9 cellular contexts compared by ENCODE assay signal in genomic region chr22:18906410-18906745, GRCh38. TPM values are rescaled to one million over a fixed set of nuclear protein-coding genes. Genes with fewer than 3 reads are reported as not detected.
DNase-seq lines count a peak whose midpoint lies in the region; ATAC-seq and TF ChIP-seq lines count a peak whose summit lies in the region.
"Not testable (repeated sequence)": the region's sequence is repeated elsewhere in the genome, so short reads cannot be mapped to it uniquely, and the experiment has no call there.
"Had no signal": no experiment of that assay in that cellular context is flagged by ENCODE, and none has a peak within 500 bp of the region (broad histone marks: within the 10 kb centered on the region; RNA-seq: fewer than 3 reads in every experiment).

No MANE protein-coding gene starts in this region.

- not testable (repeated sequence) for H3K27me3 Mint-ChIP-seq in activated T-cell treated with anti-CD3 and anti-CD28 coated beads, Interleukin-2, amount 50 U/mL, for 72 hours (ENCODE audit: low read depth); memory B cell

- not testable (repeated sequence) for H3K9me2 ChIP-seq in PC-3 (replicated peaks; ENCODE audit: low read length)

- not testable (repeated sequence) for H3K4me3 Mint-ChIP-seq in activated T-cell treated with anti-CD3 and anti-CD28 coated beads, Interleukin-2, amount 50 U/mL, for 72 hours; memory B cell

- not testable (repeated sequence) for H3K4me2 ChIP-seq in PC-3 (ENCODE audit: low read length)

- H3K9me3 Mint-ChIP-seq in activated T-cell treated with anti-CD3 and anti-CD28 coated beads, Interleukin-2, amount 50 U/mL, for 72 hours; memory B cell: not testable (repeated sequence)

- not testable (repeated sequence) for H3K4me3 ChIP-seq in PC-3 (ENCODE audit: low read length)

- H3K9ac ChIP-seq in PC-3 (ENCODE audit: low read length), result not testable (repeated sequence)

- not testable (repeated sequence) for H3K4me1 ChIP-seq in PC-3 (ENCODE audit: insufficient read depth, low read length)

- not testable (repeated sequence) for H3F3A ChIP-seq in PC-3 (ENCODE audit: low read length, unreplicated experiment)

- DNase-seq in PC-3; activated T-cell treated with anti-CD3 and anti-CD28 coated beads, Interleukin-2, amount 50 U/mL, for 72 hours; Right ventricle myocardium superior; memory B cell (ENCODE audit: low spot score in 2 of 2): not testable (repeated sequence)

- POLR2A ChIA-PET in PC-3 (lab: Charles Lee; ENCODE audit: unreplicated experiment), result interaction anchor here (0.6 kb wide), 2 partner anchors 880 to 947 kb away, joined by 3 to 5 read pairs; no protein-coding TSS in a partner anchor

- not testable (repeated sequence) for H3K36me3 ChIP-seq in PC-3 (ENCODE audit: low read depth, low read length)

- H3K27me3 ChIP-seq in PC-3 (ENCODE audit: low read length), result not testable (repeated sequence)

- not testable (repeated sequence) for H3K27ac Mint-ChIP-seq in activated T-cell treated with anti-CD3 and anti-CD28 coated beads, Interleukin-2, amount 50 U/mL, for 72 hours; memory B cell

- intact Hi-C loops in PC-3 (cut with micrococcal nuclease); Right ventricle myocardium superior (cut with DNase I): not testable (repeated sequence)

- not testable (repeated sequence) for H3K79me2 ChIP-seq in PC-3 (ENCODE audit: low read length)

- not testable (repeated sequence) for TF ChIP-seq CTCF in PC-3 (conservative IDR thresholded peaks at IDR 0.05; ENCODE audit: low read depth, low read length)

- not testable (repeated sequence) for H3K4me1 Mint-ChIP-seq in activated T-cell treated with anti-CD3 and anti-CD28 coated beads, Interleukin-2, amount 50 U/mL, for 72 hours (ENCODE audit: low read depth); memory B cell

- CTCF ChIA-PET in PC-3 (lab: Charles Lee), result interaction anchor here (0.5 to 0.7 kb wide), 3 partner anchors 30 to 830 kb away, joined by 3 to 4 read pairs (median 3); no protein-coding TSS in a partner anchor

- not testable (repeated sequence) for H4K20me1 ChIP-seq in PC-3 (ENCODE audit: low read length)

- H3K36me3 Mint-ChIP-seq in activated T-cell treated with anti-CD3 and anti-CD28 coated beads, Interleukin-2, amount 50 U/mL, for 72 hours (ENCODE audit: insufficient read depth in 2 of 2); memory B cell: not testable (repeated sequence)

- BruUV-seq in PC-3 (replicated peaks; lab: Mats Ljungman, UMichigan), result TSS peak; percentile 22

- not testable (repeated sequence) for H3K27ac ChIP-seq in PC-3 (ENCODE audit: low read length)

- not testable (repeated sequence) for H3K9me3 ChIP-seq in PC-3 (ENCODE audit: low read length)

- peak; percentile 21 for ATAC-seq in GM19023 (IDR thresholded peaks at IDR 0.05; ENCODE audit: unreplicated experiment)
- peak; percentile 24 for ATAC-seq in GM21786 (IDR thresholded peaks at IDR 0.05; ENCODE audit: unreplicated experiment)
- peak; percentile 16 for ATAC-seq in HG03139 (IDR thresholded peaks at IDR 0.05; ENCODE audit: unreplicated experiment)
- ATAC-seq in PC-3, result peak; percentile 54
- ATAC-seq in activated T-cell treated with anti-CD3 and anti-CD28 coated beads, Interleukin-2, amount 50 U/mL, for 72 hours (replicated peaks in 1 of 2), result peak; percentile 40 to 43
- ATAC-seq in Right ventricle myocardium superior (ENCODE audit: poor library complexity), result peak; percentile 61
- peak; percentile 23 for ATAC-seq in memory B cell (ENCODE audit: low read depth)

- H2AFZ ChIP-seq in PC-3 (ENCODE audit: low read length), result not testable (repeated sequence)

RNA-seq across cellular contexts. Expression of gene DGCR6, which starts 0.3 kb away (rescaled TPM):
- total RNA-seq in PC-3 (2014; rRNA removed) (0.86 and 3.4 TPM in 2 replicates), Right ventricle myocardium superior (13.8 TPM)
- total RNA-seq in activated T-cell treated with anti-CD3 and anti-CD28 coated beads, Interleukin-2, amount 50 U/mL, for 72 hours, result 1 to 10 TPM; 2.5 to 2.9 TPM

RNA-seq across cellular contexts. Expression of gene PRODH, which starts 29.7 kb away (rescaled TPM):
- 0.84 and 2.0 TPM in 2 replicates for total RNA-seq in PC-3 (2014; rRNA removed)
- 1 to 10 TPM in 1 of 2 donors, under 1 TPM in 1; 0.76 to 1.1 TPM for total RNA-seq in activated T-cell treated with anti-CD3 and anti-CD28 coated beads, Interleukin-2, amount 50 U/mL, for 72 hours
- 11.9 TPM for total RNA-seq in Right ventricle myocardium superior
- total RNA-seq: B cell, SJSA1 had no signal
